In the genomic region with DNA sequence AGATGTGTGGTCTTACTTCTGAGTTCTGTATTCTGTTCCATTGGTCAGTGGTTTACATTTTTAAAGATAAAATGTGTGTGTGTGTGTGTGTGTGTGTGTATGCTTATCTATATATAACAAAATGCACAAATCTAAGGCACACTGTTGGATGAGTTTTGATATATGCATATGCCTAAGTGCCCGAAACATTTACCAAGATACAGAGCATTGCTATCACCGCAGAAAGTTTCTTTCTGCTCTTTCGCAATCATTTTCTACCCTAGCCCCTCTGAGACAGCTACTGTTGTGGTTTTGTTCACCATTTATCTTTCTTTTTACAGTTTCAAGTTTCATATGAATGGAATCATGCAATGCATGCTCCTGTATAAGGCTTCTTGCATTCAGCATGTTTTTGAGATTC, we compare ENCODE assay signal across 1 cellular context.
TF ChIP-seq lines count a peak whose summit lies in the region.

No MANE protein-coding gene starts in this region.

TF ChIP-seq in K562, 482 proteins besides CTCF, POLR2A, EP300 and RAD21 (continued from another document):
- TF ChIP-seq, protein P1, sequence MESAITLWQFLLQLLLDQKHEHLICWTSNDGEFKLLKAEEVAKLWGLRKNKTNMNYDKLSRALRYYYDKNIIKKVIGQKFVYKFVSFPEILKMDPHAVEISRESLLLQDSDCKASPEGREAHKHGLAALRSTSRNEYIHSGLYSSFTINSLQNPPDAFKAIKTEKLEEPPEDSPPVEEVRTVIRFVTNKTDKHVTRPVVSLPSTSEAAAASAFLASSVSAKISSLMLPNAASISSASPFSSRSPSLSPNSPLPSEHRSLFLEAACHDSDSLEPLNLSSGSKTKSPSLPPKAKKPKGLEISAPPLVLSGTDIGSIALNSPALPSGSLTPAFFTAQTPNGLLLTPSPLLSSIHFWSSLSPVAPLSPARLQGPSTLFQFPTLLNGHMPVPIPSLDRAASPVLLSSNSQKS (CRISPR knock-in tag; IDR thresholded peaks at IDR 0.05): no peak
- peak in 1 of 2 experiments; percentile 14; a peak in 1 of 4 replicates for TF ChIP-seq TRIM24 (IDR thresholded peaks at IDR 0.05)
- TF ChIP-seq CEBPG (CRISPR knock-in tag; IDR thresholded peaks at IDR 0.05): peak; percentile 59; the same call in 1 of the 2 replicates
- peak; percentile 84 to 86 for TF ChIP-seq CEBPG (tag; conservative IDR thresholded peaks at IDR 0.05 in 1 of 2, IDR thresholded peaks at IDR 0.05 in 1 of 2)
- TF ChIP-seq MIER1 (IDR thresholded peaks at IDR 0.05; ENCODE audit: low read depth): no peak
- 0 out of 2 replicates have a peak, but pooled peaks have one; percentile 17 for TF ChIP-seq NCOR1 (IDR thresholded peaks at IDR 0.05)
- peak; percentile 53; the same call in 1 of the 2 replicates for TF ChIP-seq ESRRA (IDR thresholded peaks at IDR 0.05; ENCODE audit: borderline replicate concordance, low read depth)
- TF ChIP-seq MEIS2 (IDR thresholded peaks at IDR 0.05; ENCODE audit: partially characterized antibody): peak; percentile 22
- no peak for TF ChIP-seq SRSF9 (IDR thresholded peaks at IDR 0.05; ENCODE audit: borderline replicate concordance, low read depth, low read length)
- peak; percentile 12; the same call in 1 of the 2 replicates for TF ChIP-seq SMARCA4 (IDR thresholded peaks at IDR 0.05)
- TF ChIP-seq ZNF655 (CRISPR knock-in tag; IDR thresholded peaks at IDR 0.05): no peak
- TF ChIP-seq NR2F6 (CRISPR knock-in tag; IDR thresholded peaks at IDR 0.05): no peak
- peak; percentile 40 for TF ChIP-seq CBFA2T3 (IDR thresholded peaks at IDR 0.05)
- no peak for TF ChIP-seq TFAP4 (CRISPR knock-in tag; IDR thresholded peaks at IDR 0.05; ENCODE audit: borderline replicate concordance)
- TF ChIP-seq, protein P2, sequence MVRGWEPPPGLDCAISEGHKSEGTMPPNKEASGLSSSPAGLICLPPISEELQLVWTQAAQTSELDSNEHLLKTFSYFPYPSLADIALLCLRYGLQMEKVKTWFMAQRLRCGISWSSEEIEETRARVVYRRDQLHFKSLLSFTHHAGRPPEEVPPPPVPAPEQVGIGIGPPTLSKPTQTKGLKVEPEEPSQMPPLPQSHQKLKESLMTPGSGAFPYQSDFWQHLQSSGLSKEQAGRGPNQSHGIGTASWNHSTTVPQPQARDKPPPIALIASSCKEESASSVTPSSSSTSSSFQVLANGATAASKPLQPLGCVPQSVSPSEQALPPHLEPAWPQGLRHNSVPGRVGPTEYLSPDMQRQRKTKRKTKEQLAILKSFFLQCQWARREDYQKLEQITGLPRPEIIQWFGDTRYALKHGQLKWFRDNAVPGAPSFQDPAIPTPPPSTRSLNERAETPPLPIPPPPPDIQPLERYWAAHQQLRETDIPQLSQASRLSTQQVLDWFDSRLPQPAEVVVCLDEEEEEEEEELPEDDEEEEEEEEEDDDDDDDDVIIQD (CRISPR knock-in tag; IDR thresholded peaks at IDR 0.05): no peak
- no peak for TF ChIP-seq TRIM25 (IDR thresholded peaks at IDR 0.05; ENCODE audit: borderline replicate concordance)
- no peak for TF ChIP-seq CBX8 (IDR thresholded peaks at IDR 0.05; ENCODE audit: borderline replicate concordance, extremely low read depth, low read depth, low read length, poor library complexity, severe bottlenecking)
- TF ChIP-seq KDM1A (IDR thresholded peaks at IDR 0.05): no peak
- TF ChIP-seq ZNF407 (IDR thresholded peaks at IDR 0.05; ENCODE audit: low read depth): no peak
- TF ChIP-seq TCF3 (CRISPR knock-in tag; IDR thresholded peaks at IDR 0.05): 0 out of 2 replicates have a peak, but pooled peaks have one; percentile 25
- TF ChIP-seq GATAD2A (IDR thresholded peaks at IDR 0.05): no peak
- TF ChIP-seq PCBP1 (IDR thresholded peaks at IDR 0.05; ENCODE audit: low read depth, low read length, poor library complexity, severe bottlenecking): no peak
- peak; percentile 99 for TF ChIP-seq CEBPB (tag; IDR thresholded peaks at IDR 0.05)
- peak; percentile 38 for TF ChIP-seq ARID1B (IDR thresholded peaks at IDR 0.05)
